Comparison of ENCODE assay signal across 8 cellular contexts in the genomic region with DNA sequence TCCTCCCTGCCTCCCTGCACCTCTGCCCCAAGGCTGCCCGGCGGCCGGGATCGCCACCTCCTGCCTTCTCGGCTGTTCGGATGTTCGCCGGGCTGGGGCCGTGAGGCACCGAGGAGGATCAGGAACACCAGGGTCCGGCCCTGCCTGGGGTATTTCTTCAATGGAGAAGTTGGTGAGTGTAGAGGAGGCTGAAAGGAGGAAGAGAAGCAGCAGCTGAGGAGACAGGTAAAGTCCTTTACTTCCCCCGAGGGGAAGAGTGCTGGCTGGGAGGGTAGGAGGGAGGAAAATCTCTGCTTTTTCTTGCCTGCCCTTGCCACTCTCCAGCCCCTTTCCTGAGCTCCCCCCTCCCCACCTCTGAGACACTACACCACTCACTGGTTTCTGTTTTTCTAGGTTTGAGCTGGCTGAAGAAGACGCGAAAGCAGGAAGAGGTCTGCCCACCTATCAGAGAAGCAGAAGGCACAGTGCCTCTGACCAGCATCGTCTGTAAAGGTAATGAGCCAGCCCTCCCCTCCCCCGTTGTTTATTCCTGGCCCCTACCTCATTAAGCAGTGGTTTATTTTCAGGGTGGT.
DNase-seq lines count a peak whose midpoint lies in the region; ATAC-seq, FAIRE-seq and TF ChIP-seq lines count a peak whose summit lies in the region.

No MANE protein-coding gene starts in this region.

- no peaks in the 10 kb centered on the region for H3K27me3 ChIP-seq in OCI-LY1 (ENCODE audit: insufficient read depth, low read length)

- ATAC-seq in HG02938 (IDR thresholded peaks at IDR 0.05; ENCODE audit: unreplicated experiment): peak; percentile 48

- peaks cover 11% of the 10 kb centered on the region; the same call in 1 of the 2 replicates for H3K36me3 ChIP-seq in OCI-LY1 (ENCODE audit: insufficient read depth, low read length)

- peak overlapping the region; percentile 82 for H3K4me2 ChIP-seq in OCI-LY1 (ENCODE audit: low read length)

- peaks cover 35% of the 10 kb centered on the region for H3K4me1 ChIP-seq in OCI-LY1 (ENCODE audit: insufficient read depth, low read length, severe bottlenecking)

- no peaks in the 10 kb centered on the region for H3K9me3 ChIP-seq in OCI-LY1 (ENCODE audit: low read length)

- H3K9me2 ChIP-seq in OCI-LY1 (ENCODE audit: low read depth, low read length): no peaks in the 10 kb centered on the region

- TF ChIP-seq CTCF in AG04449 (IDR thresholded peaks at IDR 0.05; ENCODE audit: insufficient read depth, low read length, missing control alignments) (no peak), OCI-LY1 (IDR thresholded peaks at IDR 0.05; ENCODE audit: low read length) (no peak)

- no peaks in the 10 kb centered on the region for H3F3A ChIP-seq in OCI-LY1 (ENCODE audit: insufficient read depth, low read length)

- H3K9ac ChIP-seq in OCI-LY1 (ENCODE audit: low read length): peak overlapping the region; percentile 89

- DNase-seq in AG04449 (ENCODE audit: low read depth, low spot score) (no peak), GM18507 (ENCODE audit: extremely low spot score, insufficient read length, low read depth) (peak; percentile 17), amniotic epithelial cell (ENCODE audit: low read depth) (peak; percentile 29), islet precursor cell (peak; percentile 80), epidermal melanocyte (ENCODE audit: insufficient read length, low spot score) (no peak)
- peak; percentile 14 for DNase-seq in stimulated activated CD8-positive, alpha-beta memory T cell treated with anti-CD3 and anti-CD28 coated beads, Interleukin-7, amount 100 ng/mL, for 24 hours (ENCODE audit: low read depth)

- peaks cover 46% of the 10 kb centered on the region for H3K79me2 ChIP-seq in OCI-LY1 (ENCODE audit: insufficient read depth, low read length)

- H2AFZ ChIP-seq in OCI-LY1 (ENCODE audit: low read length): peak overlapping the region; percentile 72; the same call in 1 of the 2 replicates

- H3K4me3 ChIP-seq in AG04449 (ENCODE audit: low read depth, low read length): peak overlapping the region; percentile 86
- peak overlapping the region; percentile 94 for H3K4me3 ChIP-seq in OCI-LY1 (ENCODE audit: low read depth, low read length, poor library complexity, severe bottlenecking)

- FAIRE-seq in GM18507 (lab: Jason Lieb, UNC): peak; percentile 81

- POLR2A ChIA-PET in AG04449 (lab: Yijun Ruan, JAX): no interaction called here

- peak overlapping the region; percentile 60 for H3K27ac ChIP-seq in OCI-LY1 (ENCODE audit: low read depth, low read length, poor library complexity, severe bottlenecking)

- no peaks in the 10 kb centered on the region for H4K20me1 ChIP-seq in OCI-LY1 (ENCODE audit: insufficient read depth, low read length)

- CTCF ChIA-PET in AG04449 (lab: Yijun Ruan, JAX): interaction anchor here (1.0 kb wide), 1 partner anchor 406 kb away, joined by 4 read pairs; no protein-coding TSS in a partner anchor

Comparison
In these comparisons a context has a peak if more than half of its experiments do, and no peak if none do; other contexts are left out.
1. DNase-seq: peak in GM18507 (single experiment), amniotic epithelial cell (single experiment), islet precursor cell (single experiment) and stimulated activated CD8-positive, alpha-beta memory T cell treated with anti-CD3 and anti-CD28 coated beads, Interleukin-7, amount 100 ng/mL, for 24 hours (single experiment); none in AG04449 (single experiment) and epidermal melanocyte (single experiment).